Comparison of ENCODE assay signal across 27 cellular contexts in the genomic region with DNA sequence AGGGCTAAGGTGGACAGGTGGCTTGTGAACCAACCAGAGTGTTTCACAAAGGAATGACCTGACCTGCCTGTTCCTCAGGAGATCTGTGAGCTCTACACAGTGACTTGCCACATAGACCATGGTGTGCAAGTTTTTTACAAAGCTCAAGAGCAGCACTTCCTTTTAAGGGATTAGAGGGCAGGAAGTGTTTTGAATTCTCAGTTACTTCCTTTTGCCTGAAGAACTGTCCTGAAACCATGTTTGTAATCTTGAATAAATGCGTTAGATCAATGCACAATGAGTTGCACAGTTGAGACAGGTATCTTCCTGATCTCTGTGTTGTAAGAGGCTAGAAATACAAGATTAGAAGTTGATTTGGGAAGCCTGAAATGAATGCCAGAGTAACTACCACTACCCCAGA.
"Had no signal": no experiment of that assay in that cellular context is flagged by ENCODE, and none has a peak within 500 bp of the region (broad histone marks: within the 10 kb centered on the region; RNA-seq: fewer than 3 reads in every experiment).

No MANE protein-coding gene starts in this region.

- H3K4me1 Mint-ChIP-seq: activated CD4-positive, alpha-beta T cell treated with anti-CD3 and anti-CD28 coated beads for 36 hours; activated CD4-positive, alpha-beta T cell treated with anti-CD3 and anti-CD28 coated beads, Interleukin-2, amount 10 ng/mL, durations not matched to agents 7 days and 5 days; activated naive CD4-positive, alpha-beta T cell treated with anti-CD3 and anti-CD28 coated beads, Interleukin-2, amount 10 ng/mL, durations not matched to agents 7 days and 5 days; activated naive CD8-positive, alpha-beta T cell treated with anti-CD3 and anti-CD28 coated beads, Interleukin-2, amount 50 U/mL, for 24 hours had no signal

- H3K36me3 Mint-ChIP-seq: activated naive CD4-positive, alpha-beta T cell treated with anti-CD3 and anti-CD28 coated beads, Interleukin-2, amount 10 ng/mL, durations not matched to agents 7 days and 5 days; activated naive CD8-positive, alpha-beta T cell; WTC11 had no signal

- H3K27ac Mint-ChIP-seq: activated CD4-positive, alpha-beta T cell treated with anti-CD3 and anti-CD28 coated beads for 36 hours; activated CD4-positive, alpha-beta T cell treated with anti-CD3 and anti-CD28 coated beads, Interleukin-2, amount 10 ng/mL, durations not matched to agents 7 days and 5 days; activated CD8-positive, alpha-beta T cell treated with anti-CD3 and anti-CD28 coated beads, Interleukin-2, amount 10 ng/mL, durations not matched to agents 7 days and 5 days; activated naive CD4-positive, alpha-beta T cell treated with anti-CD3 and anti-CD28 coated beads, Interleukin-2, amount 10 ng/mL, durations not matched to agents 7 days and 5 days; activated naive CD8-positive, alpha-beta T cell; activated naive CD8-positive, alpha-beta T cell treated with anti-CD3 and anti-CD28 coated beads, Interleukin-2, amount 50 U/mL, for 24 hours; activated T-cell treated with anti-CD3 and anti-CD28 coated beads, Interleukin-2, amount 50 U/mL, for 24 hours; activated T-helper 2 cell treated with anti-CD3 and anti-CD28 coated beads, Interferon-gamma antibody, Interleukin-2, Interleukin-4, amounts not matched to agents 10 μg/mL and 5 μg/mL and 100 μg/mL, durations not matched to agents 14 hours and 24 hours and 36 hours; T-helper 1 cell treated with Interleukin-12 subunit alpha and Interleukin-12 subunit beta and Interleukin-4 antibody, amounts not matched to agents 30 μg/mL and 1 μg/mL, for 36 hours; T-helper 2 cell treated with Interferon-gamma antibody and Interleukin-4, amounts not matched to agents 5 μg/mL and 100 μg/mL, for 36 hours; WTC11 had no signal

- H3K9me3 Mint-ChIP-seq: activated T-helper 2 cell treated with anti-CD3 and anti-CD28 coated beads, Interferon-gamma antibody, Interleukin-2, Interleukin-4, amounts not matched to agents 10 μg/mL and 5 μg/mL and 100 μg/mL, durations not matched to agents 14 hours and 24 hours and 36 hours; T-helper 1 cell treated with Interleukin-12 subunit alpha and Interleukin-12 subunit beta and Interleukin-4 antibody, amounts not matched to agents 30 μg/mL and 1 μg/mL, for 36 hours; T-helper 2 cell treated with Interferon-gamma antibody and Interleukin-4, amounts not matched to agents 5 μg/mL and 100 μg/mL, for 36 hours had no signal

- H3K27me3 Mint-ChIP-seq: activated CD4-positive, alpha-beta T cell treated with anti-CD3 and anti-CD28 coated beads for 36 hours; activated CD4-positive, alpha-beta T cell treated with anti-CD3 and anti-CD28 coated beads, Interleukin-2, amount 10 ng/mL, durations not matched to agents 7 days and 5 days; activated naive CD4-positive, alpha-beta T cell treated with anti-CD3 and anti-CD28 coated beads, Interleukin-2, amount 10 ng/mL, durations not matched to agents 7 days and 5 days; activated naive CD8-positive, alpha-beta T cell treated with anti-CD3 and anti-CD28 coated beads, Interleukin-2, amount 50 U/mL, for 24 hours; activated T-cell treated with anti-CD3 and anti-CD28 coated beads, Interleukin-2, amount 50 U/mL, for 24 hours had no signal

- H3K4me3 Mint-ChIP-seq: activated CD4-positive, alpha-beta T cell treated with anti-CD3 and anti-CD28 coated beads for 36 hours; activated CD4-positive, alpha-beta T cell treated with anti-CD3 and anti-CD28 coated beads, Interleukin-2, amount 10 ng/mL, durations not matched to agents 7 days and 5 days; activated CD8-positive, alpha-beta T cell treated with anti-CD3 and anti-CD28 coated beads, Interleukin-2, amount 10 ng/mL, durations not matched to agents 7 days and 5 days; activated naive CD4-positive, alpha-beta T cell treated with anti-CD3 and anti-CD28 coated beads, Interleukin-2, amount 10 ng/mL, durations not matched to agents 7 days and 5 days; activated naive CD8-positive, alpha-beta T cell; activated naive CD8-positive, alpha-beta T cell treated with anti-CD3 and anti-CD28 coated beads, Interleukin-2, amount 50 U/mL, for 24 hours; activated T-cell treated with anti-CD3 and anti-CD28 coated beads, Interleukin-2, amount 50 U/mL, for 24 hours; T-helper 1 cell treated with Interleukin-12 subunit alpha and Interleukin-12 subunit beta and Interleukin-4 antibody, amounts not matched to agents 30 μg/mL and 1 μg/mL, for 36 hours; T-helper 2 cell treated with Interferon-gamma antibody and Interleukin-4, amounts not matched to agents 5 μg/mL and 100 μg/mL, for 36 hours; WTC11 had no signal

- DNase-seq: activated CD4-positive, alpha-beta T cell treated with anti-CD3 and anti-CD28 coated beads for 36 hours; activated CD4-positive, alpha-beta T cell treated with anti-CD3 and anti-CD28 coated beads, Interleukin-2, amount 10 ng/mL, durations not matched to agents 7 days and 5 days; activated CD4-positive, alpha-beta T cell treated with anti-CD3 and anti-CD28 coated beads, Interleukin-2, amount 50 U/mL, for 48 hours; activated CD8-positive, alpha-beta T cell treated with anti-CD3 and anti-CD28 coated beads, Interleukin-2, amount 10 ng/mL, durations not matched to agents 7 days and 5 days; activated gamma-delta T cell treated with Interleukin-2 at 50 U/mL for 16 hours; activated naive CD4-positive, alpha-beta T cell treated with anti-CD3 and anti-CD28 coated beads, Interleukin-2, amount 10 ng/mL, durations not matched to agents 7 days and 5 days; activated naive CD8-positive, alpha-beta T cell treated with anti-CD3 and anti-CD28 coated beads, Interleukin-2, amount 50 U/mL, for 24 hours; activated T-cell treated with anti-CD3 and anti-CD28 coated beads, Interleukin-2, amount 50 U/mL, for 24 hours; aorta; brain microvascular endothelial cell; central memory CD4-positive, alpha-beta T cell; Kasumi-1; KG1; MG63; NCI-H1092; NCI-H1436 treated with DMSO at 0.1 percent for 48 hours; NCI-H1694 treated with DMSO at 0.1 percent for 48 hours; NCI-H2029; NCI-H345; NCI-H524 treated with DMSO at 0.1 percent for 48 hours; OCI-M1; Right ventricle myocardium superior had no signal
